In genomic region chr2:147663153-147663961, GRCh38 we compare ENCODE assay signal across 8 cellular contexts.
DNase-seq lines count a peak whose midpoint lies in the region; ATAC-seq and TF ChIP-seq lines count a peak whose summit lies in the region.

No MANE protein-coding gene starts in this region.

- no peaks in the 10 kb centered on the region for H3K36me3 Mint-ChIP-seq in activated CD8-positive, alpha-beta memory T cell treated with anti-CD3 and anti-CD28 coated beads, Interleukin-2, amount 10 ng/mL, durations not matched to agents 7 days and 5 days

- H2AFZ ChIP-seq in Loucy (ENCODE audit: low read length): peak overlapping the region; percentile 32; the same call in 1 of the 2 replicates

- no peaks in the 10 kb centered on the region for H3K9me3 ChIP-seq in Loucy (ENCODE audit: insufficient read depth, low read depth, low read length)

- peak overlapping the region; percentile 49 for H3K4me3 Mint-ChIP-seq in activated CD8-positive, alpha-beta memory T cell treated with anti-CD3 and anti-CD28 coated beads, Interleukin-2, amount 10 ng/mL, durations not matched to agents 7 days and 5 days

- CTCF ChIA-PET in activated CD8-positive, alpha-beta memory T cell treated with anti-CD3 and anti-CD28 coated beads, Interleukin-2, amount 10 ng/mL, durations not matched to agents 7 days and 5 days (lab: Charles Lee): no interaction called here

- H3K27ac ChIP-seq in skin epidermis: peak overlapping the region in 11 of 21 experiments; percentile 10 to 86 (median 55)

- H3K79me2 ChIP-seq in Loucy (ENCODE audit: insufficient read depth, low read length): no peaks in the 10 kb centered on the region

- H3K36me3 ChIP-seq in Loucy (ENCODE audit: insufficient read depth, low read length): no peaks in the 10 kb centered on the region

- H4K20me1 ChIP-seq in Loucy (ENCODE audit: insufficient read depth, low read length, poor library complexity, severe bottlenecking): no peaks in the 10 kb centered on the region

- no peaks in the 10 kb centered on the region for H3K4me1 ChIP-seq in Loucy (ENCODE audit: insufficient read depth, low read length, poor library complexity, severe bottlenecking)

- in situ Hi-C loops in ACHN (cut with HindIII; ENCODE audit: low pct_ligation_motif_present, low pct_unique_long_range_greater_than_20kb, low sequenced_read_pairs): no loop called here

- no peak for DNase-seq in activated CD8-positive, alpha-beta memory T cell treated with anti-CD3 and anti-CD28 coated beads, Interleukin-2, amount 10 ng/mL, durations not matched to agents 7 days and 5 days
- DNase-seq in activated CD8-positive, alpha-beta memory T cell treated with anti-CD3 and anti-CD28 coated beads, Interleukin-2, amount 50 U/mL, for 48 hours: no peak
- no peak for DNase-seq in NCI-H2196 treated with DMSO at 0.1 percent for 48 hours (lab: John Stamatoyannopoulos, UW; ENCODE audit: unreplicated experiment)
- no peak for DNase-seq in ACHN
- no peak for DNase-seq in NCI-H82 treated with DMSO at 0.1 percent for 48 hours (lab: John Stamatoyannopoulos, UW; ENCODE audit: unreplicated experiment)

- ATAC-seq in activated CD8-positive, alpha-beta memory T cell treated with anti-CD3 and anti-CD28 coated beads, Interleukin-2, amount 10 ng/mL, durations not matched to agents 7 days and 5 days: peak; percentile 85
- ATAC-seq in HG02642 (IDR thresholded peaks at IDR 0.05; ENCODE audit: poor library complexity, unreplicated experiment): peak; percentile 88

- no peak overlapping the region for H3K9ac ChIP-seq in Loucy (ENCODE audit: low read depth, low read length, poor library complexity, severe bottlenecking)

- no peaks in the 10 kb centered on the region for H3K27me3 Mint-ChIP-seq in activated CD8-positive, alpha-beta memory T cell treated with anti-CD3 and anti-CD28 coated beads, Interleukin-2, amount 10 ng/mL, durations not matched to agents 7 days and 5 days

- no peak for TF ChIP-seq CTCF in Loucy (conservative IDR thresholded peaks at IDR 0.05; ENCODE audit: low read length)

- 0 out of 2 replicates have a peak, but pooled peaks cover 3% of the 10 kb centered on the region for H3K9me2 ChIP-seq in Loucy (replicated peaks; ENCODE audit: low read depth, low read length)

- H3K9me3 Mint-ChIP-seq in activated CD8-positive, alpha-beta memory T cell treated with anti-CD3 and anti-CD28 coated beads, Interleukin-2, amount 10 ng/mL, durations not matched to agents 7 days and 5 days (ENCODE audit: low read depth): no peaks in the 10 kb centered on the region

- H3K4me1 Mint-ChIP-seq in activated CD8-positive, alpha-beta memory T cell treated with anti-CD3 and anti-CD28 coated beads, Interleukin-2, amount 10 ng/mL, durations not matched to agents 7 days and 5 days: peaks cover 15% of the 10 kb centered on the region

- H3F3A ChIP-seq in Loucy (ENCODE audit: low read depth): no peaks in the 10 kb centered on the region

- H3K4me3 ChIP-seq in Loucy (ENCODE audit: low read length, poor library complexity, severe bottlenecking) (peak overlapping the region; percentile 48), skin epidermis (peak overlapping the region in 2 of 7 experiments; percentile 3 to 6)

- H3K27ac Mint-ChIP-seq in activated CD8-positive, alpha-beta memory T cell treated with anti-CD3 and anti-CD28 coated beads, Interleukin-2, amount 10 ng/mL, durations not matched to agents 7 days and 5 days: peak overlapping the region; percentile 69

- H3K4me2 ChIP-seq in Loucy (ENCODE audit: low read depth, low read length, poor library complexity, severe bottlenecking): peak overlapping the region; percentile 51

- H3K27me3 ChIP-seq in Loucy (ENCODE audit: insufficient read depth, low read length, poor library complexity, severe bottlenecking): no peaks in the 10 kb centered on the region
